In the genomic region with DNA sequence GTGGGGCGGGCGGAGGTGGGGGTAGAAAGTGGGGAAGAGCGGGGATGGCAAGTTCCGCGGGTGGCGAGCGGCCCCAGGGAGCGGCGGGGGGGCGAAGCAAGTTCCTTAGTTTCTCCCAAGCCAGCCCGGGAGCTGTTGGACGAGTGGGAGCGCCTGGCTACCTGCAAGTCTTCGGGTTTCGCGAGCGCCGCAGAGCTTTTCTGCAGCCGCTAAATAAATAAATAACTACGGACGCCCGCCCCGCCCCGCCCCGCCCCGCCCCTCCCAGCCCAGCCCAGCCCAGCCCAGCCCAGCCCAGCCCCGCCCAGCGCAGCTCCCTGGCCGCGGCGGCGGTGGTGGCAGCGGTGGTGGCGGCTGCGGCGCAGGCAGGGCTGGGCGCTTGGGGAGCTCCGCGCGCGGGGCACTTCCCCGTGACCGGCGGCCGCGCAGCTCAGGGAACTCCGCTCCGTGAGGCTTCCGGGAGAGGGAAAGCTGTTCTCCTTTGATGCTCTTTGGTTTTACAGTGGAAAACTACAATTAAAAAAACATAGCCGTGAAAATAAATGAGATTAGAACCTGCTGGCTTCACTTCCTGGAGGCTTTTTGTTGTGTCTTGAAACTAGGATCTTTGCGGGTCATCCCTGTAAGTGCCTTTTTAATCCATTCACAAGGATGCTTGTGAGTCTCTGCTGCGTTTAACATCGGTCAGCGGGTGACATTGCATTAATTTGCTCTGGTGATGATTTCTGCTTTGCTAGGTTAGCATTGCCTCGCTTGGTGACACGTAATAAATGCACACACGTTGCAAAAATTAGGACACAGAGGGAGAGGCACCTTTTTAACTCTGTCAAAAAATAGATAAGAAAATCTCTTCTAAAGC, we compare ENCODE assay signal across 8 cellular contexts. TPM values are rescaled to one million over a fixed set of nuclear protein-coding genes. Genes with fewer than 3 reads are reported as not detected.
DNase-seq lines count a peak whose midpoint lies in the region; ATAC-seq, FAIRE-seq and TF ChIP-seq lines count a peak whose summit lies in the region.

A gene (plus strand): TSS at position 438 of the 859 bp plus-strand sequence. CDS start 5,498 bp downstream, outside the sequence.

- H3K9me3 ChIP-seq in neuron (ENCODE audit: low read length), result no peaks in the 10 kb centered on the region

- peak within 1 kb of the TSS; percentile 86 to 99 (median 92) for H3K27ac Mint-ChIP-seq in CD14-positive monocyte

- TF ChIP-seq CTCF in CD14-positive monocyte (IDR thresholded peaks at IDR 0.05), result no peak

- H3K4me1 Mint-ChIP-seq in CD14-positive monocyte, result peaks cover 14% of the 10 kb centered on the region

- H3K27me3 ChIP-seq in neuron (ENCODE audit: insufficient read depth, low read length), result peaks cover 25% of the 10 kb centered on the region

- peaks cover 12% of the 10 kb centered on the region for H3K4me1 ChIP-seq in neuron (ENCODE audit: insufficient read depth, low read length)

- peak; percentile 63 for ATAC-seq in HG03520 (IDR thresholded peaks at IDR 0.05; ENCODE audit: unreplicated experiment)

- no peaks in the 10 kb centered on the region for H3K36me3 Mint-ChIP-seq in CD14-positive monocyte

- no peak for FAIRE-seq in frontal cortex (lab: Jason Lieb, UNC)

- H3K27me3 Mint-ChIP-seq in CD14-positive monocyte (ENCODE audit: low read depth in 3 of 3), result peaks cover 0 to 9% (median 2%) of the 10 kb centered on the region in 3 donors

- intact Hi-C loops in CD14-positive monocyte (cut with micrococcal nuclease), result loop anchor here in 1 of 2 donors (5.0 kb wide), 1 partner anchor 40 kb away; no protein-coding TSS in a partner anchor

- peak within 1 kb of the TSS; percentile 86 for H3K4me3 ChIP-seq in neuron (ENCODE audit: low read length)

- H3K4me3 Mint-ChIP-seq in CD14-positive monocyte, result peak within 1 kb of the TSS; percentile 81 to 93

- DNase-seq in CD14-positive monocyte (ENCODE audit: low spot score), result peak; percentile 63
- DNase-seq in GM19238 (ENCODE audit: insufficient read length, low spot score), result peak; percentile 55
- DNase-seq in RKO (ENCODE audit: low spot score), result peak; percentile 81
- peak; percentile 72 for DNase-seq in activated naive CD4-positive, alpha-beta T cell treated with Interleukin-2 at 50 U/mL for 16 hours
- peak; percentile 62 to 72 for DNase-seq in frontal cortex (ENCODE audit: low spot score in 2 of 2)
- peak; percentile 22 for DNase-seq in stromal cell of bone marrow (ENCODE audit: low read depth)

- H3K36me3 ChIP-seq in neuron (ENCODE audit: insufficient read depth, low read length), result no peaks in the 10 kb centered on the region

- peak within 1 kb of the TSS; percentile 94 for H2AFZ ChIP-seq in neuron (ENCODE audit: low read depth, low read length)

- no peaks in the 10 kb centered on the region for H3K9me3 Mint-ChIP-seq in CD14-positive monocyte

RNA-seq across cellular contexts. Expression of the gene that starts here (rescaled TPM):
- polyA plus RNA-seq in CD14-positive monocyte, result not detected
- total RNA-seq in frontal cortex, result not detected

Comparison
In these comparisons a context has a peak if more than half of its experiments do, and no peak if none do; other contexts are left out.
1. Peak in every context shown above with its lines: DNase-seq, ATAC-seq and H3K4me3 ChIP-seq.
2. Peak in DNase-seq in CD14-positive monocyte; RNA of the gene not detected or under 1 TPM.
3. Peak in DNase-seq in frontal cortex; RNA of the gene not detected or under 1 TPM.
4. DNase-seq: peak in every context shown above with its lines; median percentile 81 in RKO; 72 in activated naive CD4-positive, alpha-beta T cell treated with Interleukin-2 at 50 U/mL for 16 hours; 67 in frontal cortex; 63 in CD14-positive monocyte; 55 in GM19238; 22 in stromal cell of bone marrow.